1 cellular context compared by ENCODE assay signal in genomic region chr9:5799314-5799713, GRCh38.
TF ChIP-seq lines count a peak whose summit lies in the region.

No MANE protein-coding gene starts in this region.

TF ChIP-seq in HCT116, 20 proteins besides CTCF, POLR2A, EP300 and RAD21 (continued from another document):
- no peak for TF ChIP-seq SIN3A (IDR thresholded peaks at IDR 0.05; ENCODE audit: low read depth)
- no peak for TF ChIP-seq FOSL1 (IDR thresholded peaks at IDR 0.05; ENCODE audit: low read depth)
- TF ChIP-seq JUND (IDR thresholded peaks at IDR 0.05), result no peak
- TF ChIP-seq POLR2AphosphoS5 (IDR thresholded peaks at IDR 0.05; ENCODE audit: low read depth, low read length), result no peak
- no peak for TF ChIP-seq ZNF274 (IDR thresholded peaks at IDR 0.05; ENCODE audit: low read depth, low read length)
- TF ChIP-seq EGR1 (IDR thresholded peaks at IDR 0.05; ENCODE audit: low read depth), result no peak
- no peak for TF ChIP-seq CEBPB (IDR thresholded peaks at IDR 0.05; ENCODE audit: low read depth)
- no peak for TF ChIP-seq YY1 (IDR thresholded peaks at IDR 0.05; ENCODE audit: extremely low read depth, insufficient replicate concordance, low read depth, low read length)
- no peak for TF ChIP-seq TCF7L2 (IDR thresholded peaks at IDR 0.05; ENCODE audit: borderline replicate concordance, extremely low read depth, insufficient read depth, insufficient read length)
- TF ChIP-seq ELF1 (IDR thresholded peaks at IDR 0.05; ENCODE audit: borderline replicate concordance, low read depth), result no peak
- no peak for TF ChIP-seq EZH2phosphoT487 (IDR thresholded peaks at IDR 0.05; ENCODE audit: borderline replicate concordance)
- no peak for TF ChIP-seq ATF3 (IDR thresholded peaks at IDR 0.05)
- no peak for TF ChIP-seq ZFX (IDR thresholded peaks at IDR 0.05)
- no peak for TF ChIP-seq MAX (IDR thresholded peaks at IDR 0.05)
